In the genomic region with DNA sequence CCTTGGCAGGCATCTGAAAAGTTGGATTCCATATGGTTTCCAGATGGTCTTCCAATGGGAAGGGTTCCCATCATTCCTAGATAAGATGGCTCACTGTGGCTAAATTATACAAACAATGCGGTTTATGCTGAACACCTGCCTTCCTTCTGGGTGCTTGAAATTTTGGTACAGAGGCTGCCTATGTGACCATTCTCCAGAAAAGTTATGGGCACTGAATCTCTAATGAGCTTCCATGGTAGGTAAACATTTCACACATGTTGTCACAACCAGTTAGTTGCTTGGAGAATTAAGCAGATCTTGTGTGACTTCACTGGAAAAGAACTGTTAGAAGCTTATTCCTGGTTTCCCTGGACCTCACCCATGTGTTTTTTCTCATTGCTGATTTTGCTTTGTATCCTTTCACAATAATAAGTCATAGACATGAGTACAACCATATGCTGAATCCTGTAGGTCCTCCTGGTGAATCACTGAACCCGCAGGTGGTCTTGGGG, we compare ENCODE assay signal across 1 cellular context.
TF ChIP-seq lines count a peak whose summit lies in the region.

No MANE protein-coding gene starts in this region.

TF ChIP-seq in GM12891, 5 proteins besides CTCF, POLR2A, EP300 and RAD21:
- TF ChIP-seq PAX5 (IDR thresholded peaks at IDR 0.05; ENCODE audit: insufficient read depth, low read length, severe bottlenecking) (no peak), TAF1 (IDR thresholded peaks at IDR 0.05; ENCODE audit: low read depth, low read length) (no peak), POU2F2 (IDR thresholded peaks at IDR 0.05; ENCODE audit: low read depth, low read length) (no peak), SPI1 (IDR thresholded peaks at IDR 0.05; ENCODE audit: low read depth, low read length) (no peak), POLR2AphosphoS5 (IDR thresholded peaks at IDR 0.05; ENCODE audit: low read depth, low read length) (no peak)
